In genomic region chr1:116881879-116882520, GRCh38 we compare ENCODE assay signal across 9 cellular contexts. TPM values are rescaled to one million over a fixed set of nuclear protein-coding genes. Genes with fewer than 3 reads are reported as not detected.
DNase-seq lines count a peak whose midpoint lies in the region; ATAC-seq and TF ChIP-seq lines count a peak whose summit lies in the region.
"Had no signal": no experiment of that assay in that cellular context is flagged by ENCODE, and none has a peak within 500 bp of the region (broad histone marks: within the 10 kb centered on the region; RNA-seq: fewer than 3 reads in every experiment).

No MANE protein-coding gene starts in this region.

- TF ChIP-seq CTCF in AG09309 (IDR thresholded peaks at IDR 0.05; ENCODE audit: control insufficient read depth, insufficient read depth, low read depth, low read length, missing control alignments) (peak; percentile 38), GM13977 (IDR thresholded peaks at IDR 0.05; ENCODE audit: extremely low read depth, insufficient read depth, missing control alignments) (peak; percentile 60), astrocyte of the cerebellum (IDR thresholded peaks at IDR 0.05; ENCODE audit: low read depth, low read length, missing control alignments) (peak; percentile 17), type B pancreatic cell (conservative IDR thresholded peaks at IDR 0.05) (peak; percentile 28), thyroid gland (IDR thresholded peaks at IDR 0.05) (no peak)

- ATAC-seq in HG02798 (IDR thresholded peaks at IDR 0.05; ENCODE audit: poor library complexity, unreplicated experiment), result no peak

- H3K9me3 ChIP-seq in NT2/D1 (ENCODE audit: insufficient read depth, low read length) (no peaks in the 10 kb centered on the region), thyroid gland (no peaks in the 10 kb centered on the region)

- 73 to 83% methylated on average over 9 of the region's 9 CpGs for WGBS in thyroid gland, 2 donors

- peaks cover 17% of the 10 kb centered on the region for H3K4me1 Mint-ChIP-seq in type B pancreatic cell (ENCODE audit: unreplicated experiment)

- H3K36me3 ChIP-seq in NT2/D1 (ENCODE audit: insufficient read depth, insufficient read length, low read length), result no peaks in the 10 kb centered on the region
- no peaks in the 10 kb centered on the region for H3K36me3 ChIP-seq in thyroid gland

- H3K4me3 ChIP-seq in AG09309 (ENCODE audit: control insufficient read depth, low read depth, low read length), result no peak overlapping the region
- H3K4me3 ChIP-seq in NT2/D1 (ENCODE audit: insufficient read length, low read depth), result no peak overlapping the region
- H3K4me3 ChIP-seq in astrocyte of the cerebellum (ENCODE audit: low read depth, low read length), result no peak overlapping the region
- H3K4me3 ChIP-seq in thyroid gland (replicated peaks in 1 of 3), result no peak overlapping the region

- DNase-seq in AG09309 (ENCODE audit: low read depth) (peak; percentile 95), GM13977 (ENCODE audit: low spot score) (peak; percentile 59), NT2/D1 (ENCODE audit: low read depth, low spot score) (peak; percentile 54), astrocyte of the cerebellum (ENCODE audit: low read depth) (no peak), islet precursor cell (peak; percentile 85), type B pancreatic cell (ENCODE audit: extremely low spot score, unreplicated experiment) (no peak), thyroid gland (no peak)

- intact Hi-C loops in thyroid gland (cut with DNase I), result no loop called here

- peak overlapping the region; percentile 24 for H3K4me3 Mint-ChIP-seq in type B pancreatic cell
- H3K4me3 Mint-ChIP-seq: stimulated activated naive CD8-positive, alpha-beta T cell treated with anti-CD3 and anti-CD28 coated beads, Interleukin-15, Interleukin-2, amounts not matched to agents 100 ng/mL and 50 ng/mL, for 24 hours had no signal

- no peaks in the 10 kb centered on the region for H3K27me3 Mint-ChIP-seq in type B pancreatic cell
- H3K27me3 Mint-ChIP-seq: stimulated activated naive CD8-positive, alpha-beta T cell treated with anti-CD3 and anti-CD28 coated beads, Interleukin-15, Interleukin-2, amounts not matched to agents 100 ng/mL and 50 ng/mL, for 24 hours had no signal

- peak overlapping the region; percentile 40 for H3K27ac Mint-ChIP-seq in type B pancreatic cell
- H3K27ac Mint-ChIP-seq: stimulated activated naive CD8-positive, alpha-beta T cell treated with anti-CD3 and anti-CD28 coated beads, Interleukin-15, Interleukin-2, amounts not matched to agents 100 ng/mL and 50 ng/mL, for 24 hours had no signal

- no peak overlapping the region for H3K9ac ChIP-seq in NT2/D1 (ENCODE audit: insufficient read length, low read depth)

- H3K36me3 Mint-ChIP-seq in type B pancreatic cell, result no peaks in the 10 kb centered on the region

- no peak for TF ChIP-seq POLR2A in thyroid gland (IDR thresholded peaks at IDR 0.05)

- H3K4me1 ChIP-seq in NT2/D1 (ENCODE audit: insufficient read depth, insufficient read length), result peaks cover 15% of the 10 kb centered on the region
- H3K4me1 ChIP-seq in thyroid gland, result peaks cover 14 to 18% of the 10 kb centered on the region in 2 donors

- H3K27me3 ChIP-seq in NT2/D1 (ENCODE audit: insufficient read depth, insufficient read length) (no peaks in the 10 kb centered on the region), thyroid gland (no peaks in the 10 kb centered on the region)

- H3K27ac ChIP-seq in thyroid gland, result peak overlapping the region in 1 of 3 donors; percentile 49

- H3K9me3 Mint-ChIP-seq in type B pancreatic cell, result no peaks in the 10 kb centered on the region
- H3K9me3 Mint-ChIP-seq: stimulated activated naive CD8-positive, alpha-beta T cell treated with anti-CD3 and anti-CD28 coated beads, Interleukin-15, Interleukin-2, amounts not matched to agents 100 ng/mL and 50 ng/mL, for 24 hours had no signal

- in situ Hi-C loops in GM13977 (cut with MboI; ENCODE audit: low pct_unique_long_range_greater_than_20kb, low sequenced_read_pairs, unreplicated experiment), result no loop called here
- in situ Hi-C loops in astrocyte of the cerebellum (cut with HindIII; ENCODE audit: low sequenced_read_pairs), result no loop called here

RNA-seq across cellular contexts. Expression of gene PTGFRN, which starts 27.7 kb away (rescaled TPM):
- total RNA-seq in type B pancreatic cell (ENCODE audit: low replicate concordance) (57.7 and 80.0 TPM in 2 replicates), thyroid gland (10 to 100 TPM; 18.7 to 38.7 (median 27.6) TPM)

Comparison
In these comparisons a context has a peak if more than half of its experiments do, and no peak if none do; other contexts are left out.
1. DNase-seq: peak in AG09309 (single experiment), GM13977 (single experiment), NT2/D1 (single experiment) and islet precursor cell (single experiment); none in astrocyte of the cerebellum (single experiment), type B pancreatic cell (single experiment) and thyroid gland (0 of 2).
2. CTCF ChIP-seq: peak in AG09309 (single experiment), GM13977 (single experiment), astrocyte of the cerebellum (single experiment) and type B pancreatic cell (single experiment); none in thyroid gland (0 of 6).